ENCODE assay signal across 18 cellular contexts in genomic region chr4:17584502-17585213, GRCh38. TPM values are rescaled to one million over a fixed set of nuclear protein-coding genes. Genes with fewer than 3 reads are reported as not detected.
DNase-seq lines count a peak whose midpoint lies in the region; ATAC-seq and TF ChIP-seq lines count a peak whose summit lies in the region.
"Had no signal": no experiment of that assay in that cellular context is flagged by ENCODE, and none has a peak within 500 bp of the region (broad histone marks: within the 10 kb centered on the region; RNA-seq: fewer than 3 reads in every experiment).

No MANE protein-coding gene starts in this region.

- H3F3A ChIP-seq in neural progenitor cell (ENCODE audit: low read depth): no peaks in the 10 kb centered on the region

- no peaks in the 10 kb centered on the region for H3K9me3 Mint-ChIP-seq in neural progenitor cell
- H3K9me3 Mint-ChIP-seq in CD8-positive, alpha-beta T cell: no peaks in the 10 kb centered on the region
- H3K9me3 Mint-ChIP-seq: CD14-positive monocyte had no signal

- TF ChIP-seq CTCF in LNCaP clone FGC (IDR thresholded peaks at IDR 0.05; ENCODE audit: control insufficient read depth, extremely low read depth, insufficient read depth) (no peak), neural progenitor cell (IDR thresholded peaks at IDR 0.05) (no peak)
- no peak for TF ChIP-seq CTCF in CD8-positive, alpha-beta T cell (IDR thresholded peaks at IDR 0.05)

- H3K27ac Mint-ChIP-seq in neural progenitor cell: no peak overlapping the region
- H3K27ac Mint-ChIP-seq in CD8-positive, alpha-beta T cell: no peak overlapping the region

- H3K4me1 Mint-ChIP-seq in neural progenitor cell: no peaks in the 10 kb centered on the region
- peaks cover 3% of the 10 kb centered on the region for H3K4me1 Mint-ChIP-seq in CD8-positive, alpha-beta T cell (ENCODE audit: low read depth)

- CTCF ChIA-PET in CD8-positive, alpha-beta T cell (lab: Charles Lee): interaction anchor here (1.3 to 1.8 kb wide), 2 partner anchors 36 to 52 kb away, joined by 3 to 4 read pairs; no protein-coding TSS in a partner anchor

- POLR2A ChIA-PET in CD8-positive, alpha-beta T cell (lab: Charles Lee): interaction anchor here (1.3 kb wide), 1 partner anchor 14 kb away, joined by 3 read pairs; no protein-coding TSS in a partner anchor

- DNase-seq in H7 (peak; percentile 38), LNCaP clone FGC (ENCODE audit: low read depth) (peak; percentile 21), caudate nucleus (lab: John Stamatoyannopoulos, UW) (peak in 1 of 61 donors; percentile 7), neural progenitor cell (ENCODE audit: low spot score) (no peak), ureter (ENCODE audit: low spot score) (no peak), SKM-1 (lab: John Stamatoyannopoulos, UW; ENCODE audit: unreplicated experiment) (no peak)
- DNase-seq in CD8-positive, alpha-beta T cell: no peak
- DNase-seq: ACHN, AML-193, DMS53, KBM-7, NCI-H1048, NCI-H2081 treated with DMSO at 0.1 percent for 48 hours, NCI-H345, PC-3 had no signal

- H3K4me3 ChIP-seq in H7 (ENCODE audit: insufficient read depth, low read depth, low read length): no peak overlapping the region
- no peak overlapping the region for H3K4me3 ChIP-seq in LNCaP clone FGC (ENCODE audit: low read depth, low read length)
- H3K4me3 ChIP-seq in neural progenitor cell: no peak overlapping the region
- no peak overlapping the region for H3K4me3 ChIP-seq in CD8-positive, alpha-beta T cell (ENCODE audit: low read depth, low read length)

- no peak overlapping the region for H3K4me2 ChIP-seq in neural progenitor cell

- H3K27ac ChIP-seq in caudate nucleus (ENCODE audit: low read depth, low read length) (peak overlapping the region; percentile 28), neural progenitor cell (no peak overlapping the region)
- no peak overlapping the region for H3K27ac ChIP-seq in CD8-positive, alpha-beta T cell (ENCODE audit: low read depth, low read length)
- H3K27ac ChIP-seq: RWPE1 had no signal

- peaks cover 17% of the 10 kb centered on the region for H3K36me3 Mint-ChIP-seq in neural progenitor cell
- H3K36me3 Mint-ChIP-seq in CD8-positive, alpha-beta T cell: peaks cover 87% of the 10 kb centered on the region

- H3K9ac ChIP-seq in neural progenitor cell: peak overlapping the region; percentile 20

- no peaks in the 10 kb centered on the region for H3K4me1 ChIP-seq in neural progenitor cell
- H3K4me1 ChIP-seq in CD8-positive, alpha-beta T cell (ENCODE audit: insufficient read depth, low read length): no peaks in the 10 kb centered on the region

- H3K36me3 ChIP-seq in H7 (replicated peaks; ENCODE audit: control insufficient read depth, insufficient read depth, low read length) (peaks cover 10% of the 10 kb centered on the region), neural progenitor cell (peaks cover 9% of the 10 kb centered on the region)
- peaks cover 31% of the 10 kb centered on the region for H3K36me3 ChIP-seq in CD8-positive, alpha-beta T cell (ENCODE audit: insufficient read depth, low read length)

- H3K27me3 ChIP-seq in H7 (ENCODE audit: control insufficient read depth, insufficient read depth, low read length) (no peaks in the 10 kb centered on the region), neural progenitor cell (no peaks in the 10 kb centered on the region)
- no peaks in the 10 kb centered on the region for H3K27me3 ChIP-seq in CD8-positive, alpha-beta T cell (ENCODE audit: insufficient read depth, low read length)

- H4K20me1 ChIP-seq in neural progenitor cell (ENCODE audit: low read depth): no peaks in the 10 kb centered on the region

- no peak overlapping the region for H3K4me3 Mint-ChIP-seq in neural progenitor cell
- no peak overlapping the region for H3K4me3 Mint-ChIP-seq in CD8-positive, alpha-beta T cell
- H3K4me3 Mint-ChIP-seq: CD14-positive monocyte had no signal

- H3K9me3 ChIP-seq in neural progenitor cell (ENCODE audit: low read depth): no peaks in the 10 kb centered on the region
- no peaks in the 10 kb centered on the region for H3K9me3 ChIP-seq in CD8-positive, alpha-beta T cell (ENCODE audit: low read length)

- intact Hi-C loops in CD8-positive, alpha-beta T cell (cut with DNase I, micrococcal nuclease): no loop called here

- no peak overlapping the region for H2AFZ ChIP-seq in neural progenitor cell (replicated peaks)

- H3K79me2 ChIP-seq in neural progenitor cell (ENCODE audit: low read depth): no peaks in the 10 kb centered on the region

- no peaks in the 10 kb centered on the region for H3K27me3 Mint-ChIP-seq in neural progenitor cell (ENCODE audit: insufficient read depth, low read depth)
- no peaks in the 10 kb centered on the region for H3K27me3 Mint-ChIP-seq in CD8-positive, alpha-beta T cell (ENCODE audit: low read depth)

- ATAC-seq in CD8-positive, alpha-beta T cell: no peak
- ATAC-seq: HCT116, PC-3 had no signal

RNA-seq across cellular contexts. Expression of gene LAP3, which starts 7.7 kb away (rescaled TPM):
- 68.2 and 77.4 TPM in 2 replicates for total RNA-seq in H7 (2014; rRNA removed; shearing (Covaris generic))
- total RNA-seq in neural progenitor cell (ENCODE audit: low replicate concordance): 48.3 and 58.3 TPM in 2 replicates
- total RNA-seq in ureter: 59.6 TPM
- 10 to 100 TPM; 60.1 to 60.2 TPM for total RNA-seq in CD8-positive, alpha-beta T cell

RNA-seq across cellular contexts. Expression of gene MED28, which starts 29.8 kb away (rescaled TPM):
- 14.1 and 25.0 TPM in 2 replicates for total RNA-seq in H7 (2014; rRNA removed; shearing (Covaris generic))
- total RNA-seq in neural progenitor cell (ENCODE audit: low replicate concordance) (38.6 and 45.8 TPM in 2 replicates), ureter (39.1 TPM)
- 10 to 100 TPM; 60.0 to 64.8 TPM for total RNA-seq in CD8-positive, alpha-beta T cell

Comparison
In these comparisons a context has a peak if more than half of its experiments do, and no peak if none do; other contexts are left out.
1. DNase-seq: peak in H7 (single experiment) and LNCaP clone FGC (single experiment); none in neural progenitor cell (single experiment), ureter (single experiment), CD8-positive, alpha-beta T cell (0 of 7) and SKM-1 (single experiment).